In genomic region chr18:37902344-37902743, GRCh38 we compare ENCODE assay signal across 33 cellular contexts.
"Had no signal": no experiment of that assay in that cellular context is flagged by ENCODE, and none has a peak within 500 bp of the region (broad histone marks: within the 10 kb centered on the region; RNA-seq: fewer than 3 reads in every experiment).

No MANE protein-coding gene starts in this region.

- H3K79me2 ChIP-seq: parathyroid adenoma had no signal

- H3K4me3 ChIP-seq: ovary, psoas muscle, skin epidermis, smooth muscle cell, spleen, suprapubic skin, testis, tibial artery, transverse colon, upper lobe of right lung, uterus had no signal

- H3K27ac ChIP-seq: neutrophil, ovary, parathyroid adenoma, psoas muscle, skin epidermis, spleen, suprapubic skin, testis, tibial artery, transverse colon, upper lobe of right lung, uterus had no signal

- H3K27me3 ChIP-seq: neutrophil, ovary, spleen, suprapubic skin, testis, tibial artery, transverse colon, upper lobe of right lung, uterus had no signal

- DNase-seq: naive thymus-derived CD8-positive, alpha-beta T cell; nephron progenitor cell; nucleus accumbens; ovary; posterior cingulate gyrus; psoas muscle; right cardiac atrium; spleen; stimulated activated CD4-positive, alpha-beta T cell treated with anti-CD3 and anti-CD28 coated beads, Interleukin-12 subunit alpha, Interleukin-12 subunit beta, amount 100 ng/mL, for 4 hours; stimulated activated CD4-positive, alpha-beta T cell treated with anti-CD3 and anti-CD28 coated beads, Interleukin-1b, Interleukin-23, amount 100 ng/mL, for 48 hours; stimulated activated CD4-positive, alpha-beta T cell treated with anti-CD3 and anti-CD28 coated beads, Interleukin-4, amount 100 ng/mL, for 1 hour; stimulated activated CD4-positive, alpha-beta T cell treated with anti-CD3 and anti-CD28 coated beads, Interleukin-4, amount 100 ng/mL, for 4 hours; stimulated activated CD8-positive, alpha-beta memory T cell treated with anti-CD3 and anti-CD28 coated beads, Interleukin-4, amount 100 ng/mL, for 48 hours; stimulated activated naive CD4-positive, alpha-beta T cell; stimulated activated naive CD8-positive, alpha-beta T cell treated with anti-CD3 and anti-CD28 coated beads, Interleukin-15, amount 100 ng/mL, for 72 hours; stimulated activated naive CD8-positive, alpha-beta T cell treated with anti-CD3 and anti-CD28 coated beads, Interleukin-15, Interleukin-2, amounts not matched to agents 100 U/mL and 50 U/mL, for 24 hours; substantia nigra; testis; tibial artery; transverse colon; upper lobe of right lung; uterus had no signal

- H3K4me2 ChIP-seq: smooth muscle cell had no signal

- ATAC-seq: naive thymus-derived CD8-positive, alpha-beta T cell; natural killer cell treated with Interleukin-12 subunit alpha and Interleukin-12 subunit beta and Interleukin-15 and Interleukin-18, amount 100 ng/mL, for 72 hours; psoas muscle; right cardiac atrium; sciatic nerve; stimulated activated memory B cell treated with anti-CD40 and anti-IgM and Interleukin-4, amounts not matched to agents 10 μg/mL and 1 μg/mL and 100 μg/mL, for 72 hours; stimulated activated naive CD8-positive, alpha-beta T cell treated with anti-CD3 and anti-CD28 coated beads, Interleukin-15, amount 100 ng/mL, for 72 hours; stimulated activated naive CD8-positive, alpha-beta T cell treated with anti-CD3 and anti-CD28 coated beads, Interleukin-15, Interleukin-2, amounts not matched to agents 100 U/mL and 50 U/mL, for 24 hours; upper lobe of right lung had no signal

- H3K9ac ChIP-seq: parathyroid adenoma had no signal

- H3K36me3 Mint-ChIP-seq: naive thymus-derived CD8-positive, alpha-beta T cell; natural killer cell treated with Interleukin-12 subunit alpha and Interleukin-12 subunit beta and Interleukin-15 and Interleukin-18, amount 100 ng/mL, for 72 hours; stimulated activated memory B cell treated with anti-CD40 and anti-IgM and Interleukin-4, amounts not matched to agents 10 μg/mL and 1 μg/mL and 100 μg/mL, for 72 hours; type B pancreatic cell had no signal

- H3K9me3 ChIP-seq: neutrophil, ovary, psoas muscle, spleen, suprapubic skin, testis, tibial artery, transverse colon, upper lobe of right lung, uterus had no signal

- H3K36me3 ChIP-seq: neutrophil, ovary, spleen, suprapubic skin, tibial artery, transverse colon, upper lobe of right lung, uterus had no signal

- H3K9me3 Mint-ChIP-seq: nephron progenitor cell, neural crest cell, type B pancreatic cell had no signal

- H3K27ac Mint-ChIP-seq: naive thymus-derived CD8-positive, alpha-beta T cell; natural killer cell treated with Interleukin-12 subunit alpha and Interleukin-12 subunit beta and Interleukin-15 and Interleukin-18, amount 100 ng/mL, for 72 hours; nephron progenitor cell; progenitor cell of endocrine pancreas; stimulated activated memory B cell treated with anti-CD40 and anti-IgM and Interleukin-4, amounts not matched to agents 10 μg/mL and 1 μg/mL and 100 μg/mL, for 72 hours; stimulated activated naive CD8-positive, alpha-beta T cell treated with anti-CD3 and anti-CD28 coated beads, Interleukin-15, amount 100 ng/mL, for 72 hours; type B pancreatic cell had no signal

- H3K4me1 ChIP-seq: parathyroid adenoma, psoas muscle, spleen, suprapubic skin, testis, tibial artery, transverse colon, upper lobe of right lung, uterus had no signal

- H2AFZ ChIP-seq: parathyroid adenoma had no signal
